In the genomic region with DNA sequence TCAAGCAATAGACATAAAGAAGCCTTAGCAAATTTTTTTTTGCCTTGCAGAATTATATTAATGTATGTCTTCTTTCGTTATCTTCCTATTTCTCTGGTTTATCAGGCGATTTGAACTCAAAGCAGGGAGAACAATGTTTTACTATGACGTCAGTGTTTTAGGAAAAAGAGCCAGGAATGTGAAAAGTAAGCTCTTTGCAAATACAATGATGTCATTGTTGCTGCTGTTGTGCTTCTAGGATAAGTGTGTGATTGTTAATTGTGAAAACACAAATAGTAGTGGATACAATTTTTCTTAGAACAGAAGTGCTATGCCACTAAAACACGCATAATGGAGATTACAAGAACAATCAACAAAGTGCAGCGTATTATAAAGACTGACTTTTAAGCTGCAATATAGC, we compare ENCODE assay signal across 20 cellular contexts.
"Had no signal": no experiment of that assay in that cellular context is flagged by ENCODE, and none has a peak within 500 bp of the region (broad histone marks: within the 10 kb centered on the region; RNA-seq: fewer than 3 reads in every experiment).

No MANE protein-coding gene starts in this region.

- ATAC-seq: activated CD8-positive, alpha-beta memory T cell treated with anti-CD3 and anti-CD28 coated beads, Interleukin-2, amount 10 ng/mL, durations not matched to agents 7 days and 5 days; activated T-helper 17 cell treated with anti-CD3 and anti-CD28 coated beads, Interleukin-2, amount 50 U/mL, for 72 hours; gastrocnemius medialis; natural killer cell treated with Interleukin-12 subunit alpha and Interleukin-12 subunit beta and Interleukin-15 and Interleukin-18, amount 100 ng/mL, for 72 hours had no signal

- DNase-seq: activated B cell treated with CpG ODN at 0.5 μM for 24 hours; activated CD4-positive, alpha-beta memory T cell treated with anti-CD3 and anti-CD28 coated beads, Interleukin-2, amount 10 ng/mL, durations not matched to agents 7 days and 5 days; activated CD4-positive, alpha-beta T cell treated with anti-CD3 and anti-CD28 coated beads for 4 hours; activated CD8-positive, alpha-beta memory T cell treated with anti-CD3 and anti-CD28 coated beads, Interleukin-2, amount 10 ng/mL, durations not matched to agents 7 days and 5 days; activated naive CD4-positive, alpha-beta T cell; activated naive CD8-positive, alpha-beta T cell treated with anti-CD3 and anti-CD28 coated beads for 36 hours; activated T-cell treated with anti-CD3 and anti-CD28 coated beads, Interleukin-2, amount 50 U/mL, for 1 hour; amniotic stem cell; endodermal cell; gastrocnemius medialis; immature natural killer cell; posterior cingulate gyrus; retina; stimulated activated CD4-positive, alpha-beta T cell treated with anti-CD3 and anti-CD28 coated beads, Interleukin-2, amount 100 ng/mL, for 24 hours; stimulated activated naive CD4-positive, alpha-beta T cell treated with Interleukin-2 at 50 U/mL for 16 hours; transverse colon had no signal

- H3K27ac ChIP-seq: cardiac muscle cell, gastrocnemius medialis, transverse colon, vagina had no signal

- H3K4me3 ChIP-seq: cardiac muscle cell, gastrocnemius medialis, transverse colon, vagina had no signal

- H3K9me3 ChIP-seq: gastrocnemius medialis, transverse colon, vagina had no signal

- H3K4me1 ChIP-seq: transverse colon, vagina had no signal

- H3K36me3 ChIP-seq: cardiac muscle cell, gastrocnemius medialis, transverse colon, vagina had no signal

- H3K27me3 ChIP-seq: gastrocnemius medialis, transverse colon, vagina had no signal
